In genomic region chr20:13791562-13792459, GRCh38 we compare ENCODE assay signal across 21 cellular contexts. TPM values are rescaled to one million over a fixed set of nuclear protein-coding genes. Genes with fewer than 3 reads are reported as not detected.
DNase-seq lines count a peak whose midpoint lies in the region; ATAC-seq and TF ChIP-seq lines count a peak whose summit lies in the region.
"Had no signal": no experiment of that assay in that cellular context is flagged by ENCODE, and none has a peak within 500 bp of the region (broad histone marks: within the 10 kb centered on the region; RNA-seq: fewer than 3 reads in every experiment).

No MANE protein-coding gene starts in this region.

- peaks cover 45% of the 10 kb centered on the region for H3K36me3 ChIP-seq in CD8-positive, alpha-beta memory T cell (ENCODE audit: insufficient read depth, low read length)
- H3K36me3 ChIP-seq in left ventricle myocardium inferior = peaks cover 92% of the 10 kb centered on the region

- no peak for TF ChIP-seq CTCF in left ventricle myocardium inferior (IDR thresholded peaks at IDR 0.05; ENCODE audit: borderline replicate concordance)

- intact Hi-C loops in left ventricle myocardium inferior (cut with micrococcal nuclease) = no loop called here

- ATAC-seq in HG02885 (IDR thresholded peaks at IDR 0.05; ENCODE audit: poor library complexity, unreplicated experiment) (no peak), HG03095 (IDR thresholded peaks at IDR 0.05; ENCODE audit: unreplicated experiment) (no peak)
- ATAC-seq: activated CD8-positive, alpha-beta memory T cell treated with anti-CD3 and anti-CD28 coated beads, Interleukin-2, amount 10 ng/mL, durations not matched to agents 7 days and 5 days; esophagus mucosa had no signal

- no peak overlapping the region for H3K4me3 ChIP-seq in CD8-positive, alpha-beta memory T cell (ENCODE audit: low read length)
- H3K4me3 ChIP-seq in left ventricle myocardium inferior = no peak overlapping the region
- H3K4me3 ChIP-seq: suprapubic skin had no signal

- POLR2A ChIA-PET in CD8-positive, alpha-beta memory T cell (lab: Charles Lee) = no interaction called here

- H3K4me1 Mint-ChIP-seq in CD8-positive, alpha-beta memory T cell = peaks cover 22 to 37% (median 34%) of the 10 kb centered on the region in 3 donors

- CTCF ChIA-PET in CD8-positive, alpha-beta memory T cell (lab: Charles Lee) = no interaction called here

- H3K9me3 ChIP-seq in CD8-positive, alpha-beta memory T cell (ENCODE audit: low read length) = no peaks in the 10 kb centered on the region
- no peaks in the 10 kb centered on the region for H3K9me3 ChIP-seq in left ventricle myocardium inferior (replicated peaks)
- H3K9me3 ChIP-seq: suprapubic skin had no signal

- H3K27me3 ChIP-seq in CD8-positive, alpha-beta memory T cell (ENCODE audit: insufficient read depth, low read length, poor library complexity, severe bottlenecking) = no peaks in the 10 kb centered on the region
- no peaks in the 10 kb centered on the region for H3K27me3 ChIP-seq in left ventricle myocardium inferior (ENCODE audit: low read depth)
- H3K27me3 ChIP-seq: suprapubic skin had no signal

- H3K9me3 Mint-ChIP-seq in CD8-positive, alpha-beta memory T cell = no peaks in the 10 kb centered on the region
- H3K9me3 Mint-ChIP-seq: activated T-helper 2 cell treated with anti-CD3 and anti-CD28 coated beads, Interferon-gamma antibody, Interleukin-2, Interleukin-4, amounts not matched to agents 10 μg/mL and 5 μg/mL and 100 μg/mL, durations not matched to agents 14 hours and 24 hours and 36 hours had no signal

- no peak overlapping the region for H3K4me3 Mint-ChIP-seq in CD8-positive, alpha-beta memory T cell
- H3K4me3 Mint-ChIP-seq: activated CD8-positive, alpha-beta memory T cell treated with anti-CD3 and anti-CD28 coated beads, Interleukin-2, amount 10 ng/mL, durations not matched to agents 7 days and 5 days had no signal

- H3K27me3 Mint-ChIP-seq in CD8-positive, alpha-beta memory T cell = no peaks in the 10 kb centered on the region
- H3K27me3 Mint-ChIP-seq: activated CD8-positive, alpha-beta memory T cell treated with anti-CD3 and anti-CD28 coated beads, Interleukin-2, amount 10 ng/mL, durations not matched to agents 7 days and 5 days had no signal

- peak overlapping the region in 5 of 8 donors; percentile 3 to 79 (median 49) for H3K27ac Mint-ChIP-seq in CD8-positive, alpha-beta memory T cell
- H3K27ac Mint-ChIP-seq: activated CD8-positive, alpha-beta memory T cell treated with anti-CD3 and anti-CD28 coated beads, Interleukin-2, amount 10 ng/mL, durations not matched to agents 7 days and 5 days; activated T-helper 2 cell treated with anti-CD3 and anti-CD28 coated beads, Interferon-gamma antibody, Interleukin-2, Interleukin-4, amounts not matched to agents 10 μg/mL and 5 μg/mL and 100 μg/mL, durations not matched to agents 14 hours and 24 hours and 36 hours had no signal

- DNase-seq in CD8-positive, alpha-beta memory T cell = no peak
- no peak for DNase-seq in left ventricle myocardium inferior
- DNase-seq in putamen (ENCODE audit: low spot score) = peak; percentile 38
- no peak for DNase-seq in iPS-NIHi7 (ENCODE audit: extremely low spot score)
- DNase-seq in HUDEP-2 (lab: John Stamatoyannopoulos, UW; ENCODE audit: unreplicated experiment in 76 of 76) = no peak
- DNase-seq: activated CD4-positive, alpha-beta T cell treated with anti-CD3 and anti-CD28 coated beads for 1 hour; activated CD8-positive, alpha-beta memory T cell treated with anti-CD3 and anti-CD28 coated beads, Interleukin-2, amount 10 ng/mL, durations not matched to agents 7 days and 5 days; effector CD4-positive, alpha-beta T cell; IMR-90; NCI-H1417; NCI-H2107; NCI-H524; stimulated activated CD4-positive, alpha-beta T cell treated with anti-CD3 and anti-CD28 coated beads, Interleukin-12 subunit alpha, Interleukin-12 subunit beta, amount 100 ng/mL, for 4 hours had no signal

- H3K27ac ChIP-seq in CD8-positive, alpha-beta memory T cell (ENCODE audit: low read depth, low read length) = no peak overlapping the region
- H3K27ac ChIP-seq in angular gyrus (ENCODE audit: low read depth, low read length) (peak overlapping the region; percentile 57), left ventricle myocardium inferior (replicated peaks) (peak overlapping the region; percentile 66)
- H3K27ac ChIP-seq: C4-2B, RWPE1, suprapubic skin had no signal

- peaks cover 4% of the 10 kb centered on the region for H3K4me1 ChIP-seq in CD8-positive, alpha-beta memory T cell (ENCODE audit: insufficient read depth, low read length)
- peaks cover 56% of the 10 kb centered on the region for H3K4me1 ChIP-seq in left ventricle myocardium inferior

- H3K36me3 Mint-ChIP-seq in CD8-positive, alpha-beta memory T cell = peaks cover 12 to 83% (median 33%) of the 10 kb centered on the region in 3 donors

RNA-seq across cellular contexts. Expression of gene NDUFAF5, which starts 7.0 kb away (rescaled TPM):
- 10 to 100 TPM; 31.0 to 31.9 TPM for total RNA-seq in CD8-positive, alpha-beta memory T cell
- 9.4 TPM for polyA plus RNA-seq in CD8-positive, alpha-beta memory T cell
- total RNA-seq in left ventricle myocardium inferior = 60.2 TPM

RNA-seq across cellular contexts. Expression of gene ESF1, which starts 7.1 kb away (rescaled TPM):
- total RNA-seq in CD8-positive, alpha-beta memory T cell = 10 to 100 TPM; 25.6 to 27.1 TPM
- 7.5 TPM for polyA plus RNA-seq in CD8-positive, alpha-beta memory T cell
- total RNA-seq in left ventricle myocardium inferior = 15.5 TPM
